ENCODE assay signal across 8 cellular contexts in genomic region chr3:39126532-39127071, GRCh38. TPM values are rescaled to one million over a fixed set of nuclear protein-coding genes. Genes with fewer than 3 reads are reported as not detected.
DNase-seq lines count a peak whose midpoint lies in the region; ATAC-seq and TF ChIP-seq lines count a peak whose summit lies in the region.

No MANE protein-coding gene starts in this region.

- H3K27ac ChIP-seq in ascending aorta (no peak overlapping the region), testis (no peak overlapping the region)

- peak; percentile 41 to 67 (median 57) for TF ChIP-seq CTCF in ascending aorta (IDR thresholded peaks at IDR 0.05)
- TF ChIP-seq CTCF in testis (IDR thresholded peaks at IDR 0.05) = peak; percentile 24 to 37 (median 36)

- H3K4me3 ChIP-seq in ascending aorta = no peak overlapping the region
- no peak overlapping the region for H3K4me3 ChIP-seq in testis

- H3K27me3 ChIP-seq in ascending aorta (no peaks in the 10 kb centered on the region), testis (no peaks in the 10 kb centered on the region)

- intact Hi-C loops in ascending aorta (cut with DNase I) (loop anchor here (1.0 kb wide), 1 partner anchor 162 kb away; no protein-coding TSS in a partner anchor), testis (cut with DNase I; ENCODE audit: low total_unique reads) (loop anchor here (5.0 to 10.0 kb wide), 2 partner anchors 68 to 161 kb away; partner anchors contain the start of gene XIRP1)

- no peak for ATAC-seq in GM18505 (IDR thresholded peaks at IDR 0.05; ENCODE audit: unreplicated experiment)

- TF ChIP-seq POLR2A in testis (IDR thresholded peaks at IDR 0.05) (no peak), GM18505 (IDR thresholded peaks at IDR 0.05; ENCODE audit: borderline replicate concordance, extremely low read depth, insufficient read depth, insufficient read length) (no peak)

- H3K9me3 ChIP-seq in ascending aorta = no peaks in the 10 kb centered on the region
- no peaks in the 10 kb centered on the region for H3K9me3 ChIP-seq in testis

- H3K36me3 ChIP-seq in ascending aorta (no peaks in the 10 kb centered on the region), testis (ENCODE audit: low read depth, missing control alignments) (no peaks in the 10 kb centered on the region)

- peak; percentile 62 for DNase-seq in SIG-M5 treated with dmso at 0.1 percent for 504 hours (lab: John Stamatoyannopoulos, UW; ENCODE audit: unreplicated experiment)
- DNase-seq in SIG-M5 (lab: John Stamatoyannopoulos, UW) = no peak
- peak; percentile 85 for DNase-seq in MV-4-11 (lab: John Stamatoyannopoulos, UW)
- no peak for DNase-seq in ascending aorta (ENCODE audit: low spot score in 2 of 2)
- peak; percentile 78 for DNase-seq in islet precursor cell
- DNase-seq in testis = peak; percentile 47
- no peak for DNase-seq in COLO829 (ENCODE audit: low spot score)

- 47 to 68% methylated on average over 5 to 6 of the region's 6 CpGs for WGBS in testis, 2 donors

- H3K4me1 ChIP-seq in ascending aorta = peaks cover 0 to 8% of the 10 kb centered on the region in 2 donors
- no peaks in the 10 kb centered on the region for H3K4me1 ChIP-seq in testis

RNA-seq across cellular contexts. Expression of gene TTC21A, which starts 19.1 kb away (rescaled TPM):
- total RNA-seq in ascending aorta (0.43 TPM), testis (100 to 1,000 TPM in 1 of 2 donors, 10 to 100 TPM in 1; 74.3 to 101 TPM)
- polyA plus RNA-seq in testis (ENCODE audit: insufficient read depth, low read depth, low replicate concordance) = 266 TPM

RNA-seq across cellular contexts. Expression of gene GORASP1, which starts 19.2 kb away (rescaled TPM):
- total RNA-seq in ascending aorta (186 TPM), testis (10 to 100 TPM; 75.3 to 92.1 TPM)
- 69.5 TPM for polyA plus RNA-seq in testis (ENCODE audit: insufficient read depth, low read depth, low replicate concordance)

RNA-seq across cellular contexts. Expression of gene CSRNP1, which starts 26.8 kb away (rescaled TPM):
- total RNA-seq in ascending aorta (176 TPM), testis (10 to 100 TPM; 27.0 to 30.4 TPM)
- polyA plus RNA-seq in testis (ENCODE audit: insufficient read depth, low read depth, low replicate concordance) = 20.4 TPM

Comparison
In these comparisons a context has a peak if more than half of its experiments do, and no peak if none do; other contexts are left out.
1. DNase-seq: peak in SIG-M5 treated with dmso at 0.1 percent for 504 hours (single experiment), MV-4-11 (single experiment), islet precursor cell (single experiment) and testis (single experiment); none in SIG-M5 (single experiment), ascending aorta (0 of 2) and COLO829 (single experiment).
2. RNA of gene TTC21A, which starts 19.1 kb away (total RNA-seq): 74.3 to 101 TPM in testis; 0.43 TPM in ascending aorta (single experiment); every median in the first group is over 10 times any median in the second.